In genomic region chr20:31700747-31701146, GRCh38 we compare ENCODE assay signal across 1 cellular context.
TF ChIP-seq lines count a peak whose summit lies in the region.

No MANE protein-coding gene starts in this region.

TF ChIP-seq in WTC11, 78 proteins besides CTCF, POLR2A, EP300 and RAD21 (continued from another document):
- no peak for TF ChIP-seq ERG (CRISPR knock-in tag; IDR thresholded peaks at IDR 0.05)
- no peak for TF ChIP-seq CREM (CRISPR knock-in tag; IDR thresholded peaks at IDR 0.05)
